Comparison of ENCODE assay signal across 1 cellular context in genomic region chrX:104165894-104166734, GRCh38.
A peak's percentile ranks its signal among the peaks of the same experiment; 100 is the strongest.
TF ChIP-seq lines count a peak whose summit lies in the region.

Gene FAM199X (plus strand): TSS chrX:104166453. CDS start chrX:104166786, 333 bp downstream.

TF ChIP-seq in K562, 482 proteins besides CTCF, POLR2A, EP300 and RAD21 (continued from another document and continues in another):
- no peak for TF ChIP-seq STAG1 (CRISPR knock-in tag; IDR thresholded peaks at IDR 0.05; ENCODE audit: borderline replicate concordance)
- 0 out of 2 replicates have a peak, but pooled peaks have one; percentile 60 for TF ChIP-seq XRCC5 (IDR thresholded peaks at IDR 0.05; ENCODE audit: low read depth, low read length)
- TF ChIP-seq ELF4 (CRISPR knock-in tag; IDR thresholded peaks at IDR 0.05): no peak
- TF ChIP-seq ZNF197 (CRISPR knock-in tag; IDR thresholded peaks at IDR 0.05; ENCODE audit: low read depth): no peak
- TF ChIP-seq CEBPB (tag; IDR thresholded peaks at IDR 0.05): no peak
- no peak for TF ChIP-seq TCF15 (CRISPR knock-in tag; IDR thresholded peaks at IDR 0.05)
- peak; percentile 60; the same call in 1 of the 2 replicates for TF ChIP-seq SIN3B (IDR thresholded peaks at IDR 0.05; ENCODE audit: low read depth)
- no peak for TF ChIP-seq ZBTB7A (IDR thresholded peaks at IDR 0.05; ENCODE audit: borderline replicate concordance, control insufficient read depth, low read depth, low read length)
- no peak; the same call in 1 of the 2 replicates for TF ChIP-seq GABPB1 (CRISPR knock-in tag; IDR thresholded peaks at IDR 0.05)
- TF ChIP-seq ZNF140 (CRISPR knock-in tag; IDR thresholded peaks at IDR 0.05): no peak
- TF ChIP-seq CHD1 (IDR thresholded peaks at IDR 0.05; ENCODE audit: low read length): no peak
- TF ChIP-seq E2F1 (CRISPR knock-in tag; IDR thresholded peaks at IDR 0.05): peak; percentile 28; the same call in 1 of the 2 replicates
- no peak for TF ChIP-seq BRF1 (IDR thresholded peaks at IDR 0.05; ENCODE audit: borderline replicate concordance, extremely low read depth, insufficient read length)
- peak; percentile 38; the same call in 1 of the 2 replicates for TF ChIP-seq SMARCA4 (IDR thresholded peaks at IDR 0.05)
- TF ChIP-seq LEF1 (IDR thresholded peaks at IDR 0.05): peak; percentile 38; the same call in 1 of the 2 replicates
- TF ChIP-seq BHLHE40 (IDR thresholded peaks at IDR 0.05; ENCODE audit: low read length): no peak
- TF ChIP-seq SETDB1 (IDR thresholded peaks at IDR 0.05; ENCODE audit: low read length): no peak
- TF ChIP-seq RB1 (IDR thresholded peaks at IDR 0.05; ENCODE audit: low read depth): peak; percentile 90; the same call in 1 of the 2 replicates
- TF ChIP-seq BRD9 (IDR thresholded peaks at IDR 0.05; ENCODE audit: low read depth, partially characterized antibody): peak; percentile 61
- no peak for TF ChIP-seq NR4A1 (CRISPR knock-in tag; IDR thresholded peaks at IDR 0.05)
- TF ChIP-seq NR4A1 (tag; IDR thresholded peaks at IDR 0.05): no peak
- TF ChIP-seq CGGBP1 (CRISPR knock-in tag; IDR thresholded peaks at IDR 0.05): no peak
- TF ChIP-seq TAF15 (IDR thresholded peaks at IDR 0.05; ENCODE audit: low read depth, low read length): no peak
- TF ChIP-seq HNRNPL (IDR thresholded peaks at IDR 0.05; ENCODE audit: low read depth, low read length): no peak
- no peak for TF ChIP-seq ZNF124 (CRISPR knock-in tag; IDR thresholded peaks at IDR 0.05)
- peak; percentile 82 for TF ChIP-seq KAT2B (IDR thresholded peaks at IDR 0.05; ENCODE audit: low read depth, low read length)
- no peak for TF ChIP-seq BRD4 (IDR thresholded peaks at IDR 0.05)
- no peak for TF ChIP-seq ZNF740 (CRISPR knock-in tag; IDR thresholded peaks at IDR 0.05)
- TF ChIP-seq ZNF740 (tag; IDR thresholded peaks at IDR 0.05): no peak
- no peak for TF ChIP-seq RBM34 (IDR thresholded peaks at IDR 0.05; ENCODE audit: borderline replicate concordance, insufficient read depth, low read length)
- TF ChIP-seq HIVEP1 (CRISPR knock-in tag; IDR thresholded peaks at IDR 0.05): no peak
- peak in 1 of 2 experiments; percentile 93; a peak in 3 of 4 replicates for TF ChIP-seq MAZ (CRISPR knock-in tag; conservative IDR thresholded peaks at IDR 0.05 in 1 of 2, IDR thresholded peaks at IDR 0.05 in 1 of 2)
- TF ChIP-seq MEF2D (tag; conservative IDR thresholded peaks at IDR 0.05; ENCODE audit: low read depth): no peak
- TF ChIP-seq PHF20 (IDR thresholded peaks at IDR 0.05; ENCODE audit: partially characterized antibody): no peak
- TF ChIP-seq FOSL1 (tag; conservative IDR thresholded peaks at IDR 0.05): no peak
- no peak for TF ChIP-seq ZNF184 (CRISPR knock-in tag; IDR thresholded peaks at IDR 0.05)
- TF ChIP-seq TOE1 (IDR thresholded peaks at IDR 0.05; ENCODE audit: borderline replicate concordance): no peak
- no peak for TF ChIP-seq TOE1 (CRISPR knock-in tag; IDR thresholded peaks at IDR 0.05; ENCODE audit: borderline replicate concordance, low read depth)
- no peak for TF ChIP-seq HSF4 (CRISPR knock-in tag; IDR thresholded peaks at IDR 0.05; ENCODE audit: borderline replicate concordance)
- TF ChIP-seq SOX6 (IDR thresholded peaks at IDR 0.05): no peak
- TF ChIP-seq ZNF785 (CRISPR knock-in tag; IDR thresholded peaks at IDR 0.05): no peak
- no peak for TF ChIP-seq KLF13 (tag; IDR thresholded peaks at IDR 0.05; ENCODE audit: borderline replicate concordance, low read depth)
- TF ChIP-seq PCBP2 (IDR thresholded peaks at IDR 0.05; ENCODE audit: low read depth, low read length, poor library complexity, severe bottlenecking): no peak
- no peak for TF ChIP-seq ZHX1 (conservative IDR thresholded peaks at IDR 0.05; ENCODE audit: low read length)
- TF ChIP-seq TAF1 (IDR thresholded peaks at IDR 0.05; ENCODE audit: control insufficient read depth, extremely low read depth, insufficient read depth, low read length, severe bottlenecking): no peak
- TF ChIP-seq ZNF324 (CRISPR knock-in tag; IDR thresholded peaks at IDR 0.05): no peak
- no peak for TF ChIP-seq ATF2 (CRISPR knock-in tag; IDR thresholded peaks at IDR 0.05)
- TF ChIP-seq ZNF584 (CRISPR knock-in tag; IDR thresholded peaks at IDR 0.05; ENCODE audit: low read depth): no peak
- TF ChIP-seq CC2D1A (IDR thresholded peaks at IDR 0.05): no peak
- no peak for TF ChIP-seq AFF1 (IDR thresholded peaks at IDR 0.05; ENCODE audit: low read depth in 1 of 2, partially characterized antibody in 2 of 2)
- TF ChIP-seq MCM3 (IDR thresholded peaks at IDR 0.05): no peak
- no peak for TF ChIP-seq RNF219 (CRISPR knock-in tag; IDR thresholded peaks at IDR 0.05)
- no peak; the same call in 1 of the 2 replicates for TF ChIP-seq ETV1 (tag; conservative IDR thresholded peaks at IDR 0.05; ENCODE audit: low read depth)
- TF ChIP-seq NONO (IDR thresholded peaks at IDR 0.05; ENCODE audit: low read depth in 2 of 2, low read length in 1 of 2): peak in 1 of 2 experiments; percentile 54; a peak in 3 of 4 replicates
- no peak for TF ChIP-seq SMARCE1 (IDR thresholded peaks at IDR 0.05)
- TF ChIP-seq ZBTB26 (CRISPR knock-in tag; IDR thresholded peaks at IDR 0.05): no peak
- TF ChIP-seq RUNX1 (IDR thresholded peaks at IDR 0.05; ENCODE audit: low read depth): no peak
- no peak for TF ChIP-seq ZNF655 (CRISPR knock-in tag; IDR thresholded peaks at IDR 0.05)
- peak in 1 of 2 experiments; percentile 43; a peak in 1 of 4 replicates for TF ChIP-seq CSDE1 (IDR thresholded peaks at IDR 0.05)
